ENCODE assay signal across 17 cellular contexts in the genomic region with DNA sequence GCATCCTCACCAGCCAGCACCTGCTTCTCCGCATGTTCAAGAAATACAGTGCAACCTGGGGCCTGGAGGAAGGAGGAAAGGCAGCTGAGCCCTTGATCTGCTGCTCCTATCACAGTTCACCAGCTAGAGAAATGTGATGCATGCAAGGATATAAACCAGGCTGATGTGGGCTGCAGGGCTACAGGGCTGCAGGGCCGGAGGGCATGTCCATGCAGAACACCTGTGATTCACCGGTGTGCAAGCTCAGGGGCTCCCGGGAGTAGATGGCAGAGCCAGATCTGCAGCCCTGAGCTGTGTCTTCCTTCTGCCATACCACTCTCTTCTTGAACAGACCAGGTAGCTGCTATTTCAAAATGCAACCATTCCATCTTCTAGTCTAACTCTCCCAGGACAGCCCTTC.
A peak's percentile ranks its signal among the peaks of the same experiment; 100 is the strongest.
DNase-seq lines count a peak whose midpoint lies in the region; ATAC-seq and TF ChIP-seq lines count a peak whose summit lies in the region.
"Had no signal": no experiment of that assay in that cellular context is flagged by ENCODE, and none has a peak within 500 bp of the region (broad histone marks: within the 10 kb centered on the region; RNA-seq: fewer than 3 reads in every experiment).

No MANE protein-coding gene starts in this region.

- no peak overlapping the region for H2AK5ac ChIP-seq in trophoblast cell (ENCODE audit: low read length)

- TF ChIP-seq CTCF in RWPE1 (conservative IDR thresholded peaks at IDR 0.05; ENCODE audit: low read depth) (no peak), MM.1S (IDR thresholded peaks at IDR 0.05; ENCODE audit: low read length) (no peak), prostate gland (IDR thresholded peaks at IDR 0.05) (no peak)

- H2BK120ac ChIP-seq in trophoblast cell (ENCODE audit: insufficient read depth, low read length, poor library complexity): no peak overlapping the region

- H4K20me1 ChIP-seq in MM.1S (ENCODE audit: insufficient read depth, low read length): no peaks in the 10 kb centered on the region

- H3K4me2 ChIP-seq in trophoblast cell (ENCODE audit: low read length) (no peak overlapping the region), MM.1S (ENCODE audit: low read depth, low read length) (no peak overlapping the region)
- H3K4me2 ChIP-seq: KMS-11 had no signal

- H4K91ac ChIP-seq in trophoblast cell (ENCODE audit: low read depth, low read length): no peak overlapping the region

- H4K12ac ChIP-seq in trophoblast cell (ENCODE audit: low read depth, low read length): no peak overlapping the region

- H3K79me2 ChIP-seq in trophoblast cell (ENCODE audit: control insufficient read depth, insufficient read depth, low read length, poor library complexity): no peaks in the 10 kb centered on the region
- no peaks in the 10 kb centered on the region for H3K79me2 ChIP-seq in MM.1S (ENCODE audit: low read length)

- ATAC-seq in GM21381 (IDR thresholded peaks at IDR 0.05; ENCODE audit: unreplicated experiment): no peak
- ATAC-seq: PC-3 had no signal

- peak overlapping the region; percentile 84 for H3K27ac ChIP-seq in RWPE1
- peak overlapping the region; percentile 77 for H3K27ac ChIP-seq in epithelial cell of prostate
- no peak overlapping the region for H3K27ac ChIP-seq in trophoblast cell (ENCODE audit: low read depth, low read length)
- H3K27ac ChIP-seq in MM.1S (ENCODE audit: low read length): no peak overlapping the region
- no peak overlapping the region for H3K27ac ChIP-seq in prostate gland
- H3K27ac ChIP-seq: KMS-11 had no signal

- DNase-seq in activated effector memory CD4-positive, alpha-beta T cell treated with anti-CD3 and anti-CD28 coated beads, Interleukin-2, amount 50 U/mL, for 16 hours: peak; percentile 41
- no peak for DNase-seq in activated effector memory CD4-positive, alpha-beta T cell treated with Interleukin-2 at 50 U/mL for 16 hours
- DNase-seq in RWPE1 (ENCODE audit: low spot score) (peak; percentile 89), epithelial cell of prostate (ENCODE audit: low read depth, low spot score) (no peak), trophoblast cell (peak; percentile 96 to 97), MM.1S (no peak), prostate gland (ENCODE audit: low spot score) (no peak)
- DNase-seq: BE2C; Caco-2; CD4-positive, CD25-positive, alpha-beta regulatory T cell; MG63; NCI-H1092; NCI-H524; PC-3; RPMI8226 had no signal

- H2BK12ac ChIP-seq in trophoblast cell (ENCODE audit: low read length): no peak overlapping the region

- H3K27me3 ChIP-seq in trophoblast cell (ENCODE audit: insufficient read depth, low read length) (no peaks in the 10 kb centered on the region), MM.1S (replicated peaks; ENCODE audit: insufficient read depth, low read length) (no peaks in the 10 kb centered on the region), prostate gland (replicated peaks; ENCODE audit: insufficient read depth) (no peaks in the 10 kb centered on the region)
- H3K27me3 ChIP-seq: BE2C, MG63 had no signal

- H3K9ac ChIP-seq in trophoblast cell (ENCODE audit: low read length): no peak overlapping the region
- H3K9ac ChIP-seq in MM.1S (ENCODE audit: low read length): no peak overlapping the region
- H3K9ac ChIP-seq: KMS-11 had no signal

- H3K9me3 ChIP-seq in trophoblast cell (ENCODE audit: insufficient read depth, low read depth, low read length) (no peaks in the 10 kb centered on the region), MM.1S (replicated peaks; ENCODE audit: insufficient read depth, low read length) (no peaks in the 10 kb centered on the region), prostate gland (no peaks in the 10 kb centered on the region)
- H3K9me3 ChIP-seq: BE2C, Caco-2, MG63 had no signal

- TF ChIP-seq POLR2A in prostate gland (IDR thresholded peaks at IDR 0.05): no peak

- no peak overlapping the region for H3K23ac ChIP-seq in trophoblast cell (ENCODE audit: low read length)

- POLR2A ChIA-PET in RWPE1 (lab: Yijun Ruan, JAX; ENCODE audit: low non-redundant PET): no interaction called here

- H2AFZ ChIP-seq in trophoblast cell (ENCODE audit: insufficient read depth, low read length, poor library complexity) (no peak overlapping the region), MM.1S (ENCODE audit: low read length) (no peak overlapping the region)

- no peak overlapping the region for H2BK5ac ChIP-seq in trophoblast cell (ENCODE audit: low read depth, low read length, poor library complexity)

- CTCF ChIA-PET in RWPE1 (lab: Yijun Ruan, JAX): interaction anchor here (0.6 to 1.4 kb wide), 5 partner anchors 9 to 612 kb away, joined by 3 to 6 read pairs (median 5); no protein-coding TSS in a partner anchor

- intact Hi-C loops in prostate gland (cut with DNase I): no loop called here

- H3K79me1 ChIP-seq in trophoblast cell (ENCODE audit: low read length): peaks cover 18% of the 10 kb centered on the region

- no peak overlapping the region for H3K14ac ChIP-seq in trophoblast cell (ENCODE audit: low read length)

- H3F3A ChIP-seq in MM.1S (ENCODE audit: insufficient read depth, low read length): no peaks in the 10 kb centered on the region

- H3K18ac ChIP-seq in trophoblast cell (ENCODE audit: low read length): no peak overlapping the region

- no peak overlapping the region for H3K4ac ChIP-seq in trophoblast cell (ENCODE audit: low read depth, low read length)

- H4K8ac ChIP-seq in trophoblast cell (ENCODE audit: low read depth, low read length): no peak overlapping the region

- no peaks in the 10 kb centered on the region for H3K36me3 ChIP-seq in trophoblast cell (ENCODE audit: control insufficient read depth in 1 of 2, insufficient read depth in 2 of 2, low read length in 2 of 2)
- no peaks in the 10 kb centered on the region for H3K36me3 ChIP-seq in MM.1S (replicated peaks; ENCODE audit: insufficient read depth, low read length)
- H3K36me3 ChIP-seq in prostate gland: no peaks in the 10 kb centered on the region
- H3K36me3 ChIP-seq: BE2C, MG63 had no signal

- H3K4me3 ChIP-seq in trophoblast cell (ENCODE audit: low read depth, low read length) (no peak overlapping the region), MM.1S (ENCODE audit: low read length) (no peak overlapping the region), prostate gland (no peak overlapping the region)
- H3K4me3 ChIP-seq: MG63 had no signal

- H3K4me1 ChIP-seq in trophoblast cell (ENCODE audit: control insufficient read depth in 1 of 2, insufficient read depth in 2 of 2, low read length in 2 of 2) (peaks cover 34 to 38% of the 10 kb centered on the region in 2 experiments), MM.1S (ENCODE audit: low read length) (0 out of 2 replicates have a peak, but pooled peaks cover 4% of the 10 kb centered on the region), prostate gland (replicated peaks) (peaks cover 6% of the 10 kb centered on the region)

- H3K9me2 ChIP-seq in MM.1S (replicated peaks; ENCODE audit: insufficient read depth, low read length): no peaks in the 10 kb centered on the region

- no CpG with 5 or more reads among the region's 4 CpGs for WGBS in trophoblast cell (ENCODE audit: extremely low coverage, insufficient coverage, insufficient read length)
- 72% methylated on average over 4 of the region's 4 CpGs for WGBS in prostate gland

Comparison
In these comparisons a context has a peak if more than half of its experiments do, and no peak if none do; other contexts are left out.
1. DNase-seq: peak in activated effector memory CD4-positive, alpha-beta T cell treated with anti-CD3 and anti-CD28 coated beads, Interleukin-2, amount 50 U/mL, for 16 hours (single experiment), RWPE1 (single experiment) and trophoblast cell (2 of 2); none in activated effector memory CD4-positive, alpha-beta T cell treated with Interleukin-2 at 50 U/mL for 16 hours (single experiment), epithelial cell of prostate (single experiment), MM.1S (single experiment) and prostate gland (single experiment).
2. H3K27ac ChIP-seq: peak in RWPE1 (single experiment) and epithelial cell of prostate (single experiment); none in trophoblast cell (single experiment), MM.1S (single experiment) and prostate gland (0 of 2).